Comparison of ENCODE assay signal across 27 cellular contexts in the genomic region with DNA sequence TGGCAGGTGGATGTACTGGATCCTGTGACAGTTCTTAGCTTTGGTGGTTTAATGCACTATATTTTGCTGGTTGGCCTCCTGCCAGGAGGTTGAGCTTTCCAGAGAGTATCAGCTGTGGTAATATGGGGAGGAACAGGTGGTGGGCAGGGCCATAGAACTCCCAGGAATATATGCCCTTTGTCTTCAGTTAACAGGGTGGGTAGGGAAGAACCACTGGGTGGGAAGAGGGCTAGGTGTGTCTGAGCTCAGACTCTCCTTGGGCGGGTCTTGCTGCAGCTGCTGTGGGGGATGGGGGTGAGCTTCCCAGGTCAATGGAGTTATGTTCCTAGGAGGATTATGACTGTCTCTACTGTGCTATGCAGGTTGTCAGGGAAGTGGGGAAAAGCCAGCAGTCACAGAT.
DNase-seq lines count a peak whose midpoint lies in the region; ATAC-seq, FAIRE-seq and TF ChIP-seq lines count a peak whose summit lies in the region.
"Had no signal": no experiment of that assay in that cellular context is flagged by ENCODE, and none has a peak within 500 bp of the region (broad histone marks: within the 10 kb centered on the region; RNA-seq: fewer than 3 reads in every experiment).

No MANE protein-coding gene starts in this region.

- ATAC-seq in GM18873 (IDR thresholded peaks at IDR 0.05; ENCODE audit: low FRiP score, unreplicated experiment) = no peak
- ATAC-seq in HG03520 (IDR thresholded peaks at IDR 0.05; ENCODE audit: unreplicated experiment) = no peak
- ATAC-seq: left cardiac atrium, upper lobe of right lung, WTC11 had no signal

- no peaks in the 10 kb centered on the region for H3K79me2 ChIP-seq in astrocyte (ENCODE audit: insufficient read depth, low read length)

- peak overlapping the region; percentile 14 for H3K27ac Mint-ChIP-seq in astrocyte (ENCODE audit: unreplicated experiment)
- H3K27ac Mint-ChIP-seq: activated CD4-positive, alpha-beta T cell treated with anti-CD3 and anti-CD28 coated beads, Interleukin-2, amount 10 ng/mL, durations not matched to agents 24 days and 14 days; CD8-positive, alpha-beta memory T cell; WTC11 had no signal

- H3K4me3 Mint-ChIP-seq in astrocyte (ENCODE audit: unreplicated experiment) = no peak overlapping the region
- H3K4me3 Mint-ChIP-seq: activated CD4-positive, alpha-beta T cell treated with anti-CD3 and anti-CD28 coated beads, Interleukin-2, amount 10 ng/mL, durations not matched to agents 24 days and 14 days; CD8-positive, alpha-beta memory T cell; WTC11 had no signal

- FAIRE-seq in astrocyte (lab: Jason Lieb, UNC) (no peak), urothelium cell line (lab: Jason Lieb, UNC) (no peak)
- FAIRE-seq: G401.6 had no signal

- H4K20me1 ChIP-seq in astrocyte (ENCODE audit: insufficient read depth, low read length) = no peaks in the 10 kb centered on the region

- H3K4me3 ChIP-seq in astrocyte (ENCODE audit: insufficient read depth, low read depth, low read length) = no peak overlapping the region
- H3K4me3 ChIP-seq: ovary, skin epidermis, suprapubic skin, upper lobe of right lung had no signal

- no peak overlapping the region for H3K27ac ChIP-seq in astrocyte (ENCODE audit: low read depth, low read length)
- H3K27ac ChIP-seq: ovary, skin epidermis, suprapubic skin, upper lobe of right lung had no signal

- H3K4me2 ChIP-seq in astrocyte (ENCODE audit: low read length) = no peak overlapping the region

- H3K4me1 ChIP-seq in astrocyte (ENCODE audit: insufficient read depth, low read length) = no peaks in the 10 kb centered on the region
- H3K4me1 ChIP-seq: suprapubic skin, upper lobe of right lung had no signal

- no peak overlapping the region for H2AFZ ChIP-seq in astrocyte (ENCODE audit: low read depth, low read length)

- H3K9ac ChIP-seq in astrocyte (ENCODE audit: low read length) = no peak overlapping the region

- peaks cover 2% of the 10 kb centered on the region for H3K9me3 ChIP-seq in astrocyte (ENCODE audit: insufficient read depth, low read depth, low read length)
- H3K9me3 ChIP-seq: ovary, upper lobe of right lung had no signal

- DNase-seq in COLO668 (lab: John Stamatoyannopoulos, UW; ENCODE audit: unreplicated experiment) (peak; percentile 83), DMS53 (lab: John Stamatoyannopoulos, UW) (peak; percentile 48), NCI-H524 (lab: John Stamatoyannopoulos, UW) (peak; percentile 30 to 78), astrocyte (ENCODE audit: low read depth) (no peak), urothelium cell line (ENCODE audit: low spot score) (no peak), hepatic stellate cell (ENCODE audit: low spot score) (no peak)
- DNase-seq: activated CD4-positive, alpha-beta T cell treated with anti-CD3 and anti-CD28 coated beads, Interleukin-2, amount 10 ng/mL, durations not matched to agents 24 days and 14 days; CD8-positive, alpha-beta memory T cell; cortex of kidney; DMS79; effector memory CD4-positive, alpha-beta T cell; HCEC 1CT; hypothalamus; Kasumi-1; left cardiac atrium; MV-4-11; NCI-H2029; NCI-H774; ovary; stimulated activated naive CD4-positive, alpha-beta T cell had no signal

- no peaks in the 10 kb centered on the region for H3K36me3 Mint-ChIP-seq in astrocyte (ENCODE audit: low read depth, unreplicated experiment)

- no peaks in the 10 kb centered on the region for H3K27me3 ChIP-seq in astrocyte (ENCODE audit: insufficient read depth, low read length)
- H3K27me3 ChIP-seq: ovary, suprapubic skin, upper lobe of right lung had no signal

- no peak for TF ChIP-seq CTCF in astrocyte (IDR thresholded peaks at IDR 0.05; ENCODE audit: insufficient read depth, low read depth, low read length)

- no peaks in the 10 kb centered on the region for H3K4me1 Mint-ChIP-seq in astrocyte (ENCODE audit: low read depth, unreplicated experiment)
- H3K4me1 Mint-ChIP-seq: activated CD4-positive, alpha-beta T cell treated with anti-CD3 and anti-CD28 coated beads, Interleukin-2, amount 10 ng/mL, durations not matched to agents 24 days and 14 days; CD8-positive, alpha-beta memory T cell had no signal

- H3K9me3 Mint-ChIP-seq in astrocyte (ENCODE audit: unreplicated experiment) = peaks cover 2% of the 10 kb centered on the region

- H3K36me3 ChIP-seq in astrocyte (ENCODE audit: insufficient read depth, low read length) = no peaks in the 10 kb centered on the region
- H3K36me3 ChIP-seq: ovary, suprapubic skin, upper lobe of right lung had no signal

- H3K27me3 Mint-ChIP-seq in astrocyte (ENCODE audit: low read depth, unreplicated experiment) = peaks cover 2% of the 10 kb centered on the region
- H3K27me3 Mint-ChIP-seq: activated CD4-positive, alpha-beta T cell treated with anti-CD3 and anti-CD28 coated beads, Interleukin-2, amount 10 ng/mL, durations not matched to agents 24 days and 14 days; CD8-positive, alpha-beta memory T cell had no signal

Comparison
In these comparisons a context has a peak if more than half of its experiments do, and no peak if none do; other contexts are left out.
1. DNase-seq: peak in COLO668 (single experiment), DMS53 (single experiment) and NCI-H524 (2 of 2); none in astrocyte (single experiment), urothelium cell line (single experiment) and hepatic stellate cell (single experiment).